9 cellular contexts compared by ENCODE assay signal in genomic region chr5:135944967-135945560, GRCh38.
DNase-seq lines count a peak whose midpoint lies in the region; ATAC-seq and TF ChIP-seq lines count a peak whose summit lies in the region.
"Had no signal": no experiment of that assay in that cellular context is flagged by ENCODE, and none has a peak within 500 bp of the region (broad histone marks: within the 10 kb centered on the region; RNA-seq: fewer than 3 reads in every experiment).

No MANE protein-coding gene starts in this region.

- no peaks in the 10 kb centered on the region for H3K27me3 ChIP-seq in OCI-LY1 (ENCODE audit: insufficient read depth, low read length)

- no peaks in the 10 kb centered on the region for H3K4me1 ChIP-seq in OCI-LY1 (ENCODE audit: insufficient read depth, low read length, severe bottlenecking)

- no peaks in the 10 kb centered on the region for H3F3A ChIP-seq in OCI-LY1 (ENCODE audit: insufficient read depth, low read length)

- H3K79me2 ChIP-seq in OCI-LY1 (ENCODE audit: insufficient read depth, low read length) = no peaks in the 10 kb centered on the region

- H3K9ac ChIP-seq in OCI-LY1 (ENCODE audit: low read length) = no peak overlapping the region

- peak; percentile 75 for TF ChIP-seq CTCF in OCI-LY1 (IDR thresholded peaks at IDR 0.05; ENCODE audit: low read length)

- no peak overlapping the region for H3K27ac ChIP-seq in OCI-LY1 (ENCODE audit: low read depth, low read length, poor library complexity, severe bottlenecking)

- H3K36me3 ChIP-seq in OCI-LY1 (ENCODE audit: insufficient read depth, low read length) = no peaks in the 10 kb centered on the region

- H2AFZ ChIP-seq in OCI-LY1 (ENCODE audit: low read length) = no peak overlapping the region

- no peak overlapping the region for H3K4me2 ChIP-seq in OCI-LY1 (ENCODE audit: low read length)

- no peaks in the 10 kb centered on the region for H3K9me2 ChIP-seq in OCI-LY1 (ENCODE audit: low read depth, low read length)

- in situ Hi-C loops in KBM-7 (cut with MboI; ENCODE audit: low pct_unique_long_range_greater_than_20kb, low sequenced_read_pairs) (no loop called here), T47D (cut with HindIII; ENCODE audit: low pct_unique_long_range_greater_than_20kb, low sequenced_read_pairs) (no loop called here)

- no peak overlapping the region for H3K4me3 ChIP-seq in OCI-LY1 (ENCODE audit: low read depth, low read length, poor library complexity, severe bottlenecking)

- no peak for ATAC-seq in HG02678 (IDR thresholded peaks at IDR 0.05; ENCODE audit: unreplicated experiment)
- ATAC-seq: activated naive CD4-positive, alpha-beta T cell treated with anti-CD3 and anti-CD28 coated beads, Interleukin-2, amount 50 U/mL, for 72 hours had no signal

- H4K20me1 ChIP-seq in OCI-LY1 (ENCODE audit: insufficient read depth, low read length) = no peaks in the 10 kb centered on the region

- H3K9me3 ChIP-seq in OCI-LY1 (ENCODE audit: low read length) = no peaks in the 10 kb centered on the region

- DNase-seq in SIG-M5 treated with dmso at 0.1 percent for 504 hours (lab: John Stamatoyannopoulos, UW; ENCODE audit: unreplicated experiment) = peak; percentile 72
- DNase-seq in SIG-M5 (lab: John Stamatoyannopoulos, UW) = no peak
- peak; percentile 58 for DNase-seq in KBM-7
- DNase-seq in T47D (ENCODE audit: low read depth in 1 of 2, low spot score in 1 of 2) = peak; percentile 28 to 82
- peak; percentile 86 for DNase-seq in inferior parietal cortex (ENCODE audit: extremely low spot score)
- peak; percentile 75 for DNase-seq in stromal cell of bone marrow (ENCODE audit: low read depth)
